24 cellular contexts compared by ENCODE assay signal in genomic region chr2:221752781-221753180, GRCh38.
"Had no signal": no experiment of that assay in that cellular context is flagged by ENCODE, and none has a peak within 500 bp of the region (broad histone marks: within the 10 kb centered on the region; RNA-seq: fewer than 3 reads in every experiment).

No MANE protein-coding gene starts in this region.

- H3K9me3 ChIP-seq: SK-N-SH had no signal

- DNase-seq: IMR-90, Karpas-422, KG1, MM.1S, NCI-H1048, NCI-H1105, NCI-H1417, NCI-H146, NCI-H187, NCI-H2029, NCI-H2081 treated with DMSO at 0.1 percent for 48 hours, NCI-H2171, NCI-H226, NCI-H446, NCI-H510A, NCI-H524 treated with DMSO at 0.1 percent for 48 hours, NCI-H69, NCI-H774, PC-3, SHP77, SK-N-SH, SW 1271 had no signal

- ATAC-seq: HepG2, Panc1, PC-3 had no signal
